ENCODE assay signal across 8 cellular contexts in genomic region chr13:75876371-75877050, GRCh38.
DNase-seq lines count a peak whose midpoint lies in the region; ATAC-seq, FAIRE-seq and TF ChIP-seq lines count a peak whose summit lies in the region.

No MANE protein-coding gene starts in this region.

- no peak overlapping the region for H2AFZ ChIP-seq in Karpas-422 (ENCODE audit: low read length)

- FAIRE-seq in frontal cortex (lab: Jason Lieb, UNC) (peak; percentile 89), urothelium cell line (lab: Jason Lieb, UNC) (no peak)

- no peak for TF ChIP-seq POLR2A in ovary (IDR thresholded peaks at IDR 0.05)

- 6 to 10% (median 9%) methylated on average over 10 of the region's 10 CpGs for WGBS in ovary, 3 donors

- intact Hi-C loops in ovary (cut with DNase I), result loop anchor here (5.0 to 10.0 kb wide), 6 partner anchors 179 to 1108 kb away; no protein-coding TSS in a partner anchor

- no peaks in the 10 kb centered on the region for H3K9me2 ChIP-seq in Karpas-422 (replicated peaks; ENCODE audit: insufficient read depth, low read length)

- peak; percentile 91 for TF ChIP-seq CTCF in RWPE2 (IDR thresholded peaks at IDR 0.05; ENCODE audit: poor library complexity, severe bottlenecking)
- peak; percentile 72 to 81 (median 76) for TF ChIP-seq CTCF in ovary (IDR thresholded peaks at IDR 0.05)

- no peak for TF ChIP-seq EP300 in ovary (IDR thresholded peaks at IDR 0.05)

- H3K79me2 ChIP-seq in Karpas-422 (ENCODE audit: low read length), result no peaks in the 10 kb centered on the region

- H4K20me1 ChIP-seq in Karpas-422 (ENCODE audit: insufficient read depth, low read depth, low read length), result no peaks in the 10 kb centered on the region

- ATAC-seq in GM21825 (IDR thresholded peaks at IDR 0.05; ENCODE audit: unreplicated experiment) (peak; percentile 96), RWPE2 (ENCODE audit: low read depth) (peak; percentile 85)

- H3K4me1 ChIP-seq in Karpas-422 (ENCODE audit: low read length) (no peaks in the 10 kb centered on the region), RWPE2 (ENCODE audit: insufficient read depth, poor library complexity, severe bottlenecking) (no peaks in the 10 kb centered on the region), ovary (ENCODE audit: insufficient read depth) (no peaks in the 10 kb centered on the region)

- no peak overlapping the region for H3K27ac ChIP-seq in Karpas-422 (ENCODE audit: low read length)
- no peak overlapping the region for H3K27ac ChIP-seq in RWPE2 (ENCODE audit: poor library complexity, severe bottlenecking)
- no peak overlapping the region for H3K27ac ChIP-seq in ovary

- H3K4me3 ChIP-seq in Karpas-422 (ENCODE audit: low read length), result no peak overlapping the region
- no peak overlapping the region for H3K4me3 ChIP-seq in RWPE2 (ENCODE audit: severe bottlenecking)
- H3K4me3 ChIP-seq in ovary, result no peak overlapping the region

- DNase-seq in GM03348 (ENCODE audit: low spot score), result peak; percentile 64
- peak; percentile 79 for DNase-seq in Karpas-422
- DNase-seq in RWPE2 (ENCODE audit: low spot score), result no peak
- DNase-seq in activated effector memory CD4-positive, alpha-beta T cell treated with anti-CD3 and anti-CD28 coated beads, Interleukin-2, amount 50 U/mL, for 16 hours, result peak; percentile 79
- DNase-seq in frontal cortex (ENCODE audit: low spot score in 2 of 2), result peak; percentile 9 to 40
- DNase-seq in ovary, result peak; percentile 35 to 68 (median 57)
- peak; percentile 50 for DNase-seq in urothelium cell line (ENCODE audit: low spot score)

- no peaks in the 10 kb centered on the region for H3K9me3 ChIP-seq in Karpas-422 (ENCODE audit: low read length)
- H3K9me3 ChIP-seq in RWPE2 (ENCODE audit: severe bottlenecking), result no peaks in the 10 kb centered on the region
- H3K9me3 ChIP-seq in ovary, result no peaks in the 10 kb centered on the region

- H3K36me3 ChIP-seq in Karpas-422 (ENCODE audit: insufficient read depth, low read length), result no peaks in the 10 kb centered on the region
- H3K36me3 ChIP-seq in RWPE2 (ENCODE audit: low read depth), result no peaks in the 10 kb centered on the region
- no peaks in the 10 kb centered on the region for H3K36me3 ChIP-seq in ovary

- H3K27me3 ChIP-seq in Karpas-422 (ENCODE audit: low read length) (no peaks in the 10 kb centered on the region), RWPE2 (ENCODE audit: insufficient read depth, poor library complexity, severe bottlenecking) (no peaks in the 10 kb centered on the region), ovary (no peaks in the 10 kb centered on the region)

- H3K4me2 ChIP-seq in Karpas-422 (ENCODE audit: low read depth, low read length, poor library complexity, severe bottlenecking), result no peak overlapping the region

- H3K9ac ChIP-seq in Karpas-422 (ENCODE audit: low read length), result no peak overlapping the region
